In genomic region chr16:13150181-13150885, GRCh38 we compare ENCODE assay signal across 21 cellular contexts.
DNase-seq lines count a peak whose midpoint lies in the region; ATAC-seq, FAIRE-seq and TF ChIP-seq lines count a peak whose summit lies in the region.
"Had no signal": no experiment of that assay in that cellular context is flagged by ENCODE, and none has a peak within 500 bp of the region (broad histone marks: within the 10 kb centered on the region; RNA-seq: fewer than 3 reads in every experiment).

No MANE protein-coding gene starts in this region.

- peaks cover 17% of the 10 kb centered on the region for H3K79me2 ChIP-seq in mammary epithelial cell (ENCODE audit: insufficient read depth, low read length)

- peaks cover 43% of the 10 kb centered on the region for H3K4me1 Mint-ChIP-seq in WTC11

- H4K20me1 ChIP-seq in mammary epithelial cell (ENCODE audit: insufficient read depth, low read length), result no peaks in the 10 kb centered on the region
- H4K20me1 ChIP-seq: BLaER1 had no signal

- in situ Hi-C loops in mammary epithelial cell (cut with MboI; ENCODE audit: low sequenced_read_pairs in 2 of 2), result no loop called here

- no peak overlapping the region for H3K4me3 Mint-ChIP-seq in WTC11
- H3K4me3 Mint-ChIP-seq: CD4-positive, alpha-beta T cell had no signal

- no peaks in the 10 kb centered on the region for H3K27me3 ChIP-seq in mammary epithelial cell (ENCODE audit: insufficient read depth, low read length)
- H3K27me3 ChIP-seq in breast epithelium, result no peaks in the 10 kb centered on the region
- no peaks in the 10 kb centered on the region for H3K27me3 ChIP-seq in lower lobe of right lung (ENCODE audit: low read depth)
- H3K27me3 ChIP-seq: BLaER1 had no signal

- CTCF ChIA-PET in mammary epithelial cell (lab: Charles Lee; ENCODE audit: low non-redundant PET) (interaction anchor here (0.6 kb wide), 1 partner anchor 22 kb away, joined by 3 read pairs; no protein-coding TSS in a partner anchor), WTC11 (lab: Charles Lee) (interaction anchor here (0.6 kb wide), 1 partner anchor 311 kb away, joined by 6 read pairs; no protein-coding TSS in a partner anchor)

- H3K36me3 ChIP-seq in mammary epithelial cell (ENCODE audit: insufficient read depth, low read length) (no peaks in the 10 kb centered on the region), breast epithelium (no peaks in the 10 kb centered on the region), lower lobe of right lung (no peaks in the 10 kb centered on the region)
- H3K36me3 ChIP-seq: BLaER1 had no signal

- H3K4me1 ChIP-seq in mammary epithelial cell (ENCODE audit: insufficient read depth, low read length), result peaks cover 22% of the 10 kb centered on the region
- H3K4me1 ChIP-seq in breast epithelium, result no peaks in the 10 kb centered on the region
- no peaks in the 10 kb centered on the region for H3K4me1 ChIP-seq in lower lobe of right lung
- H3K4me1 ChIP-seq: BLaER1 had no signal

- H3K9me3 ChIP-seq in mammary epithelial cell (replicated peaks; ENCODE audit: insufficient read depth, low read length) (no peaks in the 10 kb centered on the region), breast epithelium (no peaks in the 10 kb centered on the region), lower lobe of right lung (no peaks in the 10 kb centered on the region)
- H3K9me3 ChIP-seq: BLaER1, SK-N-SH had no signal

- H3K9ac ChIP-seq in mammary epithelial cell (ENCODE audit: insufficient read depth, low read length), result no peak overlapping the region
- H3K9ac ChIP-seq: BLaER1, SK-N-SH had no signal

- H3K27ac Mint-ChIP-seq in WTC11, result peak overlapping the region; percentile 20
- H3K27ac Mint-ChIP-seq: CD4-positive, alpha-beta T cell had no signal

- BruUV-seq in mammary epithelial cell (replicated peaks; lab: Mats Ljungman, UMichigan), result TSS peak; percentile 46

- TF ChIP-seq CTCF in mammary epithelial cell (conservative IDR thresholded peaks at IDR 0.05 in 1 of 2, IDR thresholded peaks at IDR 0.05 in 1 of 2; ENCODE audit: extremely low read depth in 1 of 2, insufficient read depth in 1 of 2, low read depth in 1 of 2, low read length in 2 of 2) (no peak), breast epithelium (IDR thresholded peaks at IDR 0.05) (no peak), WTC11 (IDR thresholded peaks at IDR 0.05) (no peak), lower lobe of right lung (IDR thresholded peaks at IDR 0.05) (no peak)

- DNase-seq in mammary epithelial cell (no peak), breast epithelium (ENCODE audit: low spot score in 2 of 2) (no peak), NCI-H2029 (lab: John Stamatoyannopoulos, UW) (peak; percentile 87), WTC11 (ENCODE audit: low spot score) (no peak), putamen (ENCODE audit: low spot score) (peak; percentile 75), H54 (ENCODE audit: insufficient read length, low spot score) (no peak), lower lobe of right lung (no peak)
- DNase-seq: CD4-positive, alpha-beta T cell; COR-L47; EL; Kasumi-1; NCI-H1694; NCI-H2171; NCI-H748 treated with DMSO at 0.1 percent for 48 hours; SIG-M5; SK-N-SH had no signal

- TF ChIP-seq POLR2A in breast epithelium (IDR thresholded peaks at IDR 0.05) (no peak), H54 (IDR thresholded peaks at IDR 0.05; ENCODE audit: low read depth, low read length) (no peak)

- intact Hi-C loops in mammary epithelial cell (cut with micrococcal nuclease), result loop anchor here (5.0 kb wide), 1 partner anchor 33 kb away; no protein-coding TSS in a partner anchor
- intact Hi-C loops in breast epithelium (cut with DNase I; ENCODE audit: low total_unique reads), result no loop called here
- intact Hi-C loops in lower lobe of right lung (cut with DNase I), result no loop called here

- H3K4me2 ChIP-seq in mammary epithelial cell (ENCODE audit: insufficient read depth, low read depth, low read length), result no peak overlapping the region
- H3K4me2 ChIP-seq: BLaER1, SK-N-SH had no signal

- no peaks in the 10 kb centered on the region for H3K27me3 Mint-ChIP-seq in WTC11 (ENCODE audit: low read depth)

- no peak overlapping the region for H2AFZ ChIP-seq in mammary epithelial cell (ENCODE audit: low read depth, low read length)

- H3K36me3 Mint-ChIP-seq in WTC11, result no peaks in the 10 kb centered on the region

- H3K4me3 ChIP-seq in mammary epithelial cell (replicated peaks in 1 of 3; ENCODE audit: insufficient read depth in 1 of 3, low read depth in 2 of 3, low read length in 3 of 3) (no peak overlapping the region), breast epithelium (no peak overlapping the region), lower lobe of right lung (no peak overlapping the region)
- H3K4me3 ChIP-seq: BLaER1 had no signal

- POLR2A ChIA-PET in WTC11 (lab: Charles Lee), result no interaction called here

- no peaks in the 10 kb centered on the region for H3K9me3 Mint-ChIP-seq in WTC11
- H3K9me3 Mint-ChIP-seq: CD4-positive, alpha-beta T cell had no signal

- dilution Hi-C loops in mammary epithelial cell (cut with HindIII; ENCODE audit: low sequenced_read_pairs), result no loop called here

- H3K27ac ChIP-seq in mammary epithelial cell (ENCODE audit: insufficient read depth, low read depth, low read length) (no peak overlapping the region), breast epithelium (no peak overlapping the region), lower lobe of right lung (no peak overlapping the region)
- H3K27ac ChIP-seq: BLaER1 had no signal

- no peak for ATAC-seq in WTC11
- no peak for ATAC-seq in GM21360 (IDR thresholded peaks at IDR 0.05; ENCODE audit: unreplicated experiment)
- ATAC-seq in lower lobe of right lung, result no peak
- ATAC-seq: Panc1 had no signal

- FAIRE-seq in H54 (lab: Jason Lieb, UNC), result no peak
- FAIRE-seq: GM19239, H1 had no signal

- 47% methylated on average over 4 of the region's 4 CpGs for WGBS in mammary epithelial cell (ENCODE audit: low coverage, missing lambda C conversion rate)

TF ChIP-seq in WTC11, 78 proteins besides CTCF, POLR2A, EP300 and RAD21:
- TF ChIP-seq RELA (CRISPR knock-in tag; IDR thresholded peaks at IDR 0.05; ENCODE audit: borderline replicate concordance) (no peak), MXD4 (CRISPR knock-in tag; IDR thresholded peaks at IDR 0.05; ENCODE audit: borderline replicate concordance) (no peak), SP1 (CRISPR knock-in tag; conservative IDR thresholded peaks at IDR 0.05) (no peak), HMGA2 (CRISPR knock-in tag; IDR thresholded peaks at IDR 0.05) (no peak), JAZF1 (CRISPR knock-in tag; IDR thresholded peaks at IDR 0.05) (no peak), OVOL2 (CRISPR knock-in tag; IDR thresholded peaks at IDR 0.05; ENCODE audit: borderline replicate concordance) (no peak), ESRRA (CRISPR knock-in tag; IDR thresholded peaks at IDR 0.05; ENCODE audit: borderline replicate concordance) (no peak), CREB1 (CRISPR knock-in tag; IDR thresholded peaks at IDR 0.05) (no peak), ERG (CRISPR knock-in tag; IDR thresholded peaks at IDR 0.05) (no peak)
- TF ChIP-seq, protein P1, sequence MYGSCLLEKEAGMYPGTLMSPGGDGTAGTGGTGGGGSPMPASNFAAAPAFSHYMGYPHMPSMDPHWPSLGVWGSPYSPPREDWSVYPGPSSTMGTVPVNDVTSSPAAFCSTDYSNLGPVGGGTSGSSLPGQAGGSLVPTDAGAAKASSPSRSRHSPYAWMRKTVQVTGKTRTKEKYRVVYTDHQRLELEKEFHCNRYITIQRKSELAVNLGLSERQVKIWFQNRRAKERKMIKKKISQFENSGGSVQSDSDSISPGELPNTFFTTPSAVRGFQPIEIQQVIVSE (CRISPR knock-in tag; IDR thresholded peaks at IDR 0.05; ENCODE audit: borderline replicate concordance), result no peak
TF ChIP-seq in WTC11: peak in this region for 0.

Comparison
In these comparisons a context has a peak if more than half of its experiments do, and no peak if none do; other contexts are left out.
1. DNase-seq: peak in NCI-H2029 (single experiment) and putamen (single experiment); none in mammary epithelial cell (single experiment), breast epithelium (0 of 2), WTC11 (single experiment), H54 (single experiment) and lower lobe of right lung (single experiment).